In genomic region chr4:52051213-52051614, GRCh38 we compare ENCODE assay signal across 8 cellular contexts. TPM values are rescaled to one million over a fixed set of nuclear protein-coding genes. Genes with fewer than 3 reads are reported as not detected.
DNase-seq lines count a peak whose midpoint lies in the region; ATAC-seq, FAIRE-seq and TF ChIP-seq lines count a peak whose summit lies in the region.

Gene SPATA18, plus strand, starts transcription at chr4:52051304. Its CDS starts 401 bp downstream, at chr4:52051705.

- DNase-seq in D721Med (ENCODE audit: insufficient read length, low spot score) (peak; percentile 18), lower lobe of right lung (peak; percentile 52), upper lobe of left lung (peak; percentile 35 to 91), GDM1 (lab: John Stamatoyannopoulos, UW) (no peak), midbrain (lab: John Stamatoyannopoulos, UW) (no peak)

- H3K9me3 ChIP-seq in HUES48 (ENCODE audit: control insufficient read depth, insufficient read depth, low read length) (no peaks in the 10 kb centered on the region), duodenal mucosa (ENCODE audit: control insufficient read depth in 1 of 2, low read length in 2 of 2) (no peaks in the 10 kb centered on the region), lower lobe of right lung (no peaks in the 10 kb centered on the region), upper lobe of left lung (no peaks in the 10 kb centered on the region)

- ATAC-seq in GM21360 (IDR thresholded peaks at IDR 0.05; ENCODE audit: unreplicated experiment) (peak; percentile 47), lower lobe of right lung (peak; percentile 88 to 90), upper lobe of left lung (ENCODE audit: low FRiP score in 2 of 2) (peak in 1 of 2 donors; percentile 89)

- 1% methylated on average over 18 to 25 of the region's 44 CpGs for WGBS in upper lobe of left lung, 2 donors

- peak in 1 of 4 donors; percentile 47 for TF ChIP-seq POLR2A in upper lobe of left lung (IDR thresholded peaks at IDR 0.05)

- H3K27me3 ChIP-seq in HUES48 (ENCODE audit: control insufficient read depth, insufficient read depth, low read length) (peaks cover 24% of the 10 kb centered on the region), duodenal mucosa (ENCODE audit: control insufficient read depth in 1 of 2, insufficient read depth in 2 of 2, low read length in 2 of 2) (peaks cover 0 to 4% of the 10 kb centered on the region in 2 donors), lower lobe of right lung (ENCODE audit: low read depth) (peaks cover 16% of the 10 kb centered on the region), upper lobe of left lung (peaks cover 0 to 9% (median 5%) of the 10 kb centered on the region in 4 donors)

- H3K4me3 ChIP-seq in HUES48 (ENCODE audit: low read depth, low read length) (peak within 1 kb of the TSS; percentile 85), duodenal mucosa (ENCODE audit: low read depth in 1 of 2, low read length in 2 of 2) (peak within 1 kb of the TSS; percentile 71 to 95), lower lobe of right lung (peak within 1 kb of the TSS; percentile 63), upper lobe of left lung (peak within 1 kb of the TSS in 3 of 4 donors; percentile 57 to 61 (median 57))

- intact Hi-C loops in lower lobe of right lung (cut with DNase I): no loop called here

- no peaks in the 10 kb centered on the region for H3K36me3 ChIP-seq in HUES48 (ENCODE audit: control insufficient read depth, insufficient read depth, low read length)
- no peaks in the 10 kb centered on the region for H3K36me3 ChIP-seq in duodenal mucosa (ENCODE audit: control insufficient read depth in 1 of 2, insufficient read depth in 2 of 2, low read length in 2 of 2)
- H3K36me3 ChIP-seq in lower lobe of right lung: no peaks in the 10 kb centered on the region
- no peaks in the 10 kb centered on the region for H3K36me3 ChIP-seq in upper lobe of left lung

- peak within 1 kb of the TSS; percentile 81 for H3K27ac ChIP-seq in HUES48 (ENCODE audit: low read depth, low read length)
- peak within 1 kb of the TSS; percentile 34 for H3K27ac ChIP-seq in duodenal mucosa (ENCODE audit: low read depth, low read length)
- peak within 1 kb of the TSS; percentile 29 for H3K27ac ChIP-seq in lower lobe of right lung
- peak within 1 kb of the TSS in 3 of 4 donors; percentile 17 to 57 (median 49) for H3K27ac ChIP-seq in upper lobe of left lung

- FAIRE-seq in D721Med (lab: Jason Lieb, UNC): no peak

- TF ChIP-seq CTCF in D721Med (IDR thresholded peaks at IDR 0.05; ENCODE audit: insufficient read depth, missing control alignments) (no peak), lower lobe of right lung (IDR thresholded peaks at IDR 0.05) (no peak), upper lobe of left lung (IDR thresholded peaks at IDR 0.05) (no peak)

- H3K9ac ChIP-seq in HUES48 (ENCODE audit: low read depth, low read length) (peak within 1 kb of the TSS; percentile 66), duodenal mucosa (ENCODE audit: low read depth in 1 of 2, low read length in 2 of 2) (peak within 1 kb of the TSS; percentile 55 to 71)

- H3K4me1 ChIP-seq in HUES48 (ENCODE audit: control insufficient read depth, insufficient read depth, low read length) (peaks cover 18% of the 10 kb centered on the region), duodenal mucosa (ENCODE audit: control insufficient read depth in 1 of 2, insufficient read depth in 2 of 2, low read length in 2 of 2) (peaks cover 8 to 13% of the 10 kb centered on the region in 2 donors), lower lobe of right lung (peaks cover 4% of the 10 kb centered on the region), upper lobe of left lung (peaks cover 8 to 23% (median 16%) of the 10 kb centered on the region in 4 donors)

- TF ChIP-seq EP300 in upper lobe of left lung (IDR thresholded peaks at IDR 0.05): no peak

RNA-seq across cellular contexts. Expression of gene SPATA18, which starts in this region (rescaled TPM):
- total RNA-seq in lower lobe of right lung: 24.7 TPM
- 10 to 100 TPM in 5 of 6 donors, 1 to 10 TPM in 1; 8.1 to 55.2 (median 15.1) TPM for total RNA-seq in upper lobe of left lung

Comparison
In these comparisons a context has a peak if more than half of its experiments do, and no peak if none do; other contexts are left out.
1. DNase-seq: peak in D721Med (single experiment), lower lobe of right lung (single experiment) and upper lobe of left lung (2 of 2); none in GDM1 (single experiment) and midbrain (single experiment).
2. H3K27ac ChIP-seq: peak in every context shown above with its lines; median percentile 81 in HUES48; 49 in upper lobe of left lung; 34 in duodenal mucosa; 29 in lower lobe of right lung.
3. Peak in every context shown above with its lines, with median percentiles within 50 percentile points of each other: H3K4me3 ChIP-seq.